In genomic region chr12:56628671-56629458, GRCh38 we compare ENCODE assay signal across 8 cellular contexts. TPM values are rescaled to one million over a fixed set of nuclear protein-coding genes. Genes with fewer than 3 reads are reported as not detected.
DNase-seq lines count a peak whose midpoint lies in the region; ATAC-seq and TF ChIP-seq lines count a peak whose summit lies in the region.

No MANE protein-coding gene starts in this region.

- H3K4me1 ChIP-seq in endodermal cell (ENCODE audit: control insufficient read depth, insufficient read depth, low read length) (peaks cover 10% of the 10 kb centered on the region), mesendoderm (ENCODE audit: control insufficient read depth, low read depth, low read length) (peaks cover 18% of the 10 kb centered on the region)

- H3K4me3 ChIP-seq in endodermal cell (ENCODE audit: low read length): peak overlapping the region; percentile 87
- H3K4me3 ChIP-seq in mesendoderm (ENCODE audit: low read length): peak overlapping the region; percentile 73

- H3K9ac ChIP-seq in endodermal cell (ENCODE audit: extremely low read depth, low read length, poor library complexity, severe bottlenecking): peak overlapping the region; percentile 50
- peak overlapping the region; percentile 76 for H3K9ac ChIP-seq in mesendoderm (ENCODE audit: low read length)

- peak overlapping the region; percentile 87 for H3K56ac ChIP-seq in mesendoderm (ENCODE audit: low read length)

- no peak overlapping the region for H3K23ac ChIP-seq in mesendoderm (ENCODE audit: low read length)

- H2BK120ac ChIP-seq in mesendoderm (ENCODE audit: low read depth, low read length): peak overlapping the region; percentile 31

- H3K27me3 ChIP-seq in endodermal cell (ENCODE audit: control insufficient read depth, insufficient read depth, low read length, poor library complexity, severe bottlenecking): no peaks in the 10 kb centered on the region
- H3K27me3 ChIP-seq in mesendoderm (ENCODE audit: insufficient read depth, low read length, poor library complexity): no peaks in the 10 kb centered on the region

- H2BK15ac ChIP-seq in mesendoderm (replicated peaks; ENCODE audit: low read depth): no peak overlapping the region

- peak overlapping the region; percentile 97 for H3K4me3 Mint-ChIP-seq in endodermal cell

- no peak overlapping the region for H4K8ac ChIP-seq in mesendoderm (ENCODE audit: low read depth, low read length)

- H3K27ac ChIP-seq in endodermal cell (ENCODE audit: low read depth, low read length): peak overlapping the region; percentile 34
- peak overlapping the region; percentile 68 for H3K27ac ChIP-seq in mesendoderm (ENCODE audit: low read depth, low read length)

- H3K9me3 ChIP-seq in endodermal cell (ENCODE audit: control insufficient read depth, low read length): no peaks in the 10 kb centered on the region

- DNase-seq in ACHN (peak; percentile 59), NCI-H526 treated with DMSO at 0.1 percent for 48 hours (lab: John Stamatoyannopoulos, UW) (peak; percentile 37), endodermal cell (peak; percentile 80), mesendoderm (peak; percentile 56)
- DNase-seq in activated CD8-positive, alpha-beta memory T cell treated with anti-CD3 and anti-CD28 coated beads, Interleukin-2, amount 50 U/mL, for 4 hours: peak; percentile 53
- peak; percentile 28 to 79 (median 65) for DNase-seq in stimulated activated naive CD4-positive, alpha-beta T cell (lab: John Stamatoyannopoulos, UW)

- peak overlapping the region; percentile 92 for H3K4me2 ChIP-seq in mesendoderm (ENCODE audit: low read length)

- no peaks in the 10 kb centered on the region for H3K27me3 Mint-ChIP-seq in endodermal cell (ENCODE audit: insufficient read depth)

- TF ChIP-seq POLR2A in GM15510 (IDR thresholded peaks at IDR 0.05; ENCODE audit: borderline replicate concordance, extremely low read depth, insufficient read length): peak; percentile 12

- peaks cover 45% of the 10 kb centered on the region for H3K4me1 Mint-ChIP-seq in endodermal cell

- H3K79me2 ChIP-seq in mesendoderm (ENCODE audit: control insufficient read depth, insufficient read depth, low read length): peaks cover 44% of the 10 kb centered on the region

- peaks cover 25% of the 10 kb centered on the region for H3K36me3 Mint-ChIP-seq in endodermal cell (ENCODE audit: low read depth)

- peak overlapping the region; percentile 99 for H3K18ac ChIP-seq in mesendoderm (ENCODE audit: low read length)

- peak overlapping the region; percentile 91 for H3K27ac Mint-ChIP-seq in endodermal cell

- no peak for ATAC-seq in GM19023 (IDR thresholded peaks at IDR 0.05; ENCODE audit: unreplicated experiment)

- no peaks in the 10 kb centered on the region for H3K9me3 Mint-ChIP-seq in endodermal cell

- H2AK5ac ChIP-seq in mesendoderm (ENCODE audit: low read length): no peak overlapping the region

- in situ Hi-C loops in ACHN (cut with HindIII; ENCODE audit: low pct_ligation_motif_present, low pct_unique_long_range_greater_than_20kb, low sequenced_read_pairs): no loop called here

- no peak overlapping the region for H4K5ac ChIP-seq in mesendoderm (ENCODE audit: low read length)

- no peak for TF ChIP-seq CTCF in endodermal cell (conservative IDR thresholded peaks at IDR 0.05)

- no peak overlapping the region for H3K4ac ChIP-seq in mesendoderm (ENCODE audit: low read depth, low read length)

- peaks cover 13% of the 10 kb centered on the region for H3K79me1 ChIP-seq in mesendoderm (ENCODE audit: low read length)

- peaks cover 26% of the 10 kb centered on the region for H3K36me3 ChIP-seq in endodermal cell (ENCODE audit: control insufficient read depth, insufficient read depth, low read length)
- H3K36me3 ChIP-seq in mesendoderm (ENCODE audit: control insufficient read depth, insufficient read depth, low read length): no peaks in the 10 kb centered on the region

- WGBS in endodermal cell (ENCODE audit: insufficient coverage in 1 of 2, insufficient read length in 1 of 2), 2 experiments: 3 to 5% methylated on average over 8 to 15 of the region's 18 CpGs
- no CpG with 5 or more reads among the region's 18 CpGs for WGBS in mesendoderm (ENCODE audit: extremely low coverage, insufficient coverage, low lambda C conversion rate)

- H2BK5ac ChIP-seq in mesendoderm (ENCODE audit: low read length): peak overlapping the region; percentile 9

RNA-seq across cellular contexts. Expression of gene BAZ2A, which starts 1.3 kb away (rescaled TPM):
- total RNA-seq in endodermal cell: 100 to 1,000 TPM; 125 to 137 TPM
- 93.1 TPM for polyA plus RNA-seq in endodermal cell (2013, experiment 1 of 2)
- 89.0 TPM for polyA plus RNA-seq in endodermal cell (2013, experiment 2 of 2)
- 66.2 TPM for polyA plus RNA-seq in mesendoderm (2013, experiment 1 of 2)
- 68.8 TPM for polyA plus RNA-seq in mesendoderm (2013, experiment 2 of 2)

RNA-seq across cellular contexts. Expression of gene ATP5F1B, which starts 16.9 kb away (rescaled TPM):
- 100 to 1,000 TPM; 653 to 681 TPM for total RNA-seq in endodermal cell
- 736 TPM for polyA plus RNA-seq in endodermal cell (2013, experiment 1 of 2)
- polyA plus RNA-seq in endodermal cell (2013, experiment 2 of 2): 668 TPM
- 707 TPM for polyA plus RNA-seq in mesendoderm (2013, experiment 1 of 2)
- polyA plus RNA-seq in mesendoderm (2013, experiment 2 of 2): 706 TPM

RNA-seq across cellular contexts. Expression of gene PTGES3, which starts 59.2 kb away (rescaled TPM):
- 100 to 1,000 TPM; 275 to 320 TPM for total RNA-seq in endodermal cell
- polyA plus RNA-seq in endodermal cell (2013, experiment 1 of 2): 328 TPM
- 314 TPM for polyA plus RNA-seq in endodermal cell (2013, experiment 2 of 2)
- polyA plus RNA-seq in mesendoderm (2013, experiment 1 of 2): 469 TPM
- 463 TPM for polyA plus RNA-seq in mesendoderm (2013, experiment 2 of 2)
